ENCODE assay signal across 9 cellular contexts in genomic region chr12:15151141-15152091, GRCh38.
A peak's percentile ranks its signal among the peaks of the same experiment; 100 is the strongest.
DNase-seq lines count a peak whose midpoint lies in the region; ATAC-seq, FAIRE-seq and TF ChIP-seq lines count a peak whose summit lies in the region.
"Had no signal": no experiment of that assay in that cellular context is flagged by ENCODE, and none has a peak within 500 bp of the region (broad histone marks: within the 10 kb centered on the region; RNA-seq: fewer than 3 reads in every experiment).

No MANE protein-coding gene starts in this region.

- WGBS in HepG2 (ENCODE audit: low lambda C conversion rate): 5% methylated on average over 5 of the region's 5 CpGs

- BruUV-seq in HepG2 (replicated peaks; lab: Mats Ljungman, UMichigan): no TSS peak

- H3K36me3 Mint-ChIP-seq in brain: no peaks in the 10 kb centered on the region
- H3K36me3 Mint-ChIP-seq: activated naive CD4-positive, alpha-beta T cell treated with anti-CD3 and anti-CD28 coated beads, Interleukin-2, amount 50 U/mL, for 24 hours had no signal

- no peaks in the 10 kb centered on the region for H3K79me2 ChIP-seq in Karpas-422 (ENCODE audit: low read length)
- no peaks in the 10 kb centered on the region for H3K79me2 ChIP-seq in HepG2 (ENCODE audit: insufficient read depth, low read length)

- peak overlapping the region in 3 of 5 experiments; percentile 11 to 53 (median 12) for H3K4me3 Mint-ChIP-seq in brain
- H3K4me3 Mint-ChIP-seq: activated naive CD4-positive, alpha-beta T cell treated with anti-CD3 and anti-CD28 coated beads, Interleukin-2, amount 50 U/mL, for 24 hours had no signal

- H3K27me3 ChIP-seq in Karpas-422 (ENCODE audit: low read length) (no peaks in the 10 kb centered on the region), HepG2 (ENCODE audit: control insufficient read depth in 1 of 2, insufficient read depth in 2 of 2, low read length in 2 of 2) (0 out of 5 replicates have a peak, but pooled peaks cover 0 to 3% of the 10 kb centered on the region in 2 experiments), MG63 (no peaks in the 10 kb centered on the region)

- H3K9me3 ChIP-seq in Karpas-422 (ENCODE audit: low read length) (no peaks in the 10 kb centered on the region), HepG2 (ENCODE audit: low read length) (no peaks in the 10 kb centered on the region), MG63 (no peaks in the 10 kb centered on the region)

- POLR2A ChIA-PET in HepG2 (lab: Yijun Ruan, JAX): no interaction called here

- peak; percentile 77 to 78 for TF ChIP-seq CTCF in brain (conservative IDR thresholded peaks at IDR 0.05)
- TF ChIP-seq CTCF in HepG2 (CRISPR knock-in tag; IDR thresholded peaks at IDR 0.05): peak; percentile 43

- H4K20me1 ChIP-seq in Karpas-422 (ENCODE audit: insufficient read depth, low read depth, low read length) (no peaks in the 10 kb centered on the region), HepG2 (ENCODE audit: insufficient read depth, low read length) (no peaks in the 10 kb centered on the region)

- H3K27ac Mint-ChIP-seq in brain: peak overlapping the region in 4 of 5 experiments; percentile 2 to 80 (median 43)
- H3K27ac Mint-ChIP-seq: activated naive CD4-positive, alpha-beta T cell treated with anti-CD3 and anti-CD28 coated beads, Interleukin-2, amount 50 U/mL, for 24 hours had no signal

- TF ChIP-seq RAD21 in HepG2 (CRISPR knock-in tag; IDR thresholded peaks at IDR 0.05): no peak

- H2AFZ ChIP-seq in Karpas-422 (ENCODE audit: low read length): no peak overlapping the region
- H2AFZ ChIP-seq in HepG2 (ENCODE audit: low read length): no peak overlapping the region

- no peak for TF ChIP-seq EP300 in HepG2 (IDR thresholded peaks at IDR 0.05; ENCODE audit: low read depth in 2 of 2, low read length in 2 of 2)
- TF ChIP-seq EP300 in HepG2 (CRISPR knock-in tag; IDR thresholded peaks at IDR 0.05; ENCODE audit: borderline replicate concordance): no peak

- no peak overlapping the region for H3K27ac ChIP-seq in Karpas-422 (ENCODE audit: low read length)
- H3K27ac ChIP-seq in HepG2 (ENCODE audit: extremely low read length, insufficient read depth, low read length): no peak overlapping the region

- peak; percentile 53 for FAIRE-seq in HepG2 (lab: Jason Lieb, UNC)

- peaks cover 3% of the 10 kb centered on the region for H3K27me3 Mint-ChIP-seq in brain

- in situ Hi-C loops in HepG2 (cut with HindIII; ENCODE audit: extremely low pct_ligation_motif_present, low pct_unique_long_range_greater_than_20kb): no loop called here

- DNase-seq in Ammon's horn (ENCODE audit: low spot score): peak; percentile 26
- peak; percentile 42 for DNase-seq in Karpas-422
- peak; percentile 5 for DNase-seq in HepG2 (ENCODE audit: low spot score)
- no peak for DNase-seq in MG63

- H3K36me3 ChIP-seq in Karpas-422 (ENCODE audit: insufficient read depth, low read length): no peaks in the 10 kb centered on the region
- no peaks in the 10 kb centered on the region for H3K36me3 ChIP-seq in HepG2 (replicated peaks in 1 of 2; ENCODE audit: control insufficient read depth in 1 of 2, insufficient read depth in 2 of 2, low read length in 2 of 2)
- H3K36me3 ChIP-seq in MG63: no peaks in the 10 kb centered on the region

- no peak for TF ChIP-seq POLR2A in HepG2 (IDR thresholded peaks at IDR 0.05; ENCODE audit: insufficient read depth in 1 of 2, low read depth in 2 of 2, low read length in 2 of 2)

- H3K4me2 ChIP-seq in Karpas-422 (ENCODE audit: low read depth, low read length, poor library complexity, severe bottlenecking) (no peak overlapping the region), HepG2 (ENCODE audit: low read depth, low read length) (no peak overlapping the region)

- ATAC-seq in HepG2: peak; percentile 53; the same call in 2 of the 3 replicates
- no peak for ATAC-seq in GM21360 (IDR thresholded peaks at IDR 0.05; ENCODE audit: unreplicated experiment)
- ATAC-seq in GM21515 (IDR thresholded peaks at IDR 0.05; ENCODE audit: unreplicated experiment): no peak
- no peak for ATAC-seq in GM18861 (IDR thresholded peaks at IDR 0.05; ENCODE audit: unreplicated experiment)

- intact Hi-C loops in HepG2 (cut with micrococcal nuclease; ENCODE audit: unreplicated experiment): loop anchor here (1.0 to 2.0 kb wide), 2 partner anchors 70 to 117 kb away; partner anchors contain the start of gene RERG

- H3K9ac ChIP-seq in Karpas-422 (ENCODE audit: low read length) (no peak overlapping the region), HepG2 (ENCODE audit: insufficient read depth, low read depth, low read length) (no peak overlapping the region)

- H3K9me2 ChIP-seq in Karpas-422 (replicated peaks; ENCODE audit: insufficient read depth, low read length): no peaks in the 10 kb centered on the region

- H3K4me1 ChIP-seq in Karpas-422 (ENCODE audit: low read length): peaks cover 4% of the 10 kb centered on the region; the same call in 1 of the 2 replicates
- no peaks in the 10 kb centered on the region for H3K4me1 ChIP-seq in HepG2 (ENCODE audit: insufficient read depth, low read length)

- H3K4me1 Mint-ChIP-seq in brain: peaks cover 32% of the 10 kb centered on the region
- H3K4me1 Mint-ChIP-seq: activated naive CD4-positive, alpha-beta T cell treated with anti-CD3 and anti-CD28 coated beads, Interleukin-2, amount 50 U/mL, for 24 hours had no signal

- H3K4me3 ChIP-seq in Karpas-422 (ENCODE audit: low read length): no peak overlapping the region
- H3K4me3 ChIP-seq in HepG2 (replicated peaks in 1 of 3; ENCODE audit: insufficient read depth in 1 of 3, low read depth in 2 of 3, low read length in 3 of 3): no peak overlapping the region
- H3K4me3 ChIP-seq in MG63: no peak overlapping the region

- CTCF ChIA-PET in HepG2 (lab: Yijun Ruan, JAX; ENCODE audit: low intra/inter-chr PET ratio, low total read pairs): interaction anchor here (1.4 to 1.7 kb wide), 2 partner anchors 70 to 118 kb away, joined by 4 to 13 read pairs; partner anchors contain the start of gene RERG

- H3K9me3 Mint-ChIP-seq in brain: no peaks in the 10 kb centered on the region
- H3K9me3 Mint-ChIP-seq: activated naive CD4-positive, alpha-beta T cell treated with anti-CD3 and anti-CD28 coated beads, Interleukin-2, amount 50 U/mL, for 24 hours had no signal

TF ChIP-seq in HepG2, 621 proteins besides CTCF, POLR2A, EP300 and RAD21:
- TF ChIP-seq SMAD3 (CRISPR knock-in tag; IDR thresholded peaks at IDR 0.05): no peak
- no peak for TF ChIP-seq ZNF605 (CRISPR knock-in tag; IDR thresholded peaks at IDR 0.05)
- peak; percentile 14; the same call in 1 of the 2 replicates for TF ChIP-seq SMC3 (IDR thresholded peaks at IDR 0.05; ENCODE audit: low read length)
- no peak for TF ChIP-seq FOXO4 (CRISPR knock-in tag; conservative IDR thresholded peaks at IDR 0.05)
- TF ChIP-seq DDIT3 (CRISPR knock-in tag; IDR thresholded peaks at IDR 0.05): no peak
- no peak for TF ChIP-seq STAT6 (CRISPR knock-in tag; IDR thresholded peaks at IDR 0.05; ENCODE audit: borderline replicate concordance)
- TF ChIP-seq CBFB (CRISPR knock-in tag; IDR thresholded peaks at IDR 0.05): no peak
